In the genomic region with DNA sequence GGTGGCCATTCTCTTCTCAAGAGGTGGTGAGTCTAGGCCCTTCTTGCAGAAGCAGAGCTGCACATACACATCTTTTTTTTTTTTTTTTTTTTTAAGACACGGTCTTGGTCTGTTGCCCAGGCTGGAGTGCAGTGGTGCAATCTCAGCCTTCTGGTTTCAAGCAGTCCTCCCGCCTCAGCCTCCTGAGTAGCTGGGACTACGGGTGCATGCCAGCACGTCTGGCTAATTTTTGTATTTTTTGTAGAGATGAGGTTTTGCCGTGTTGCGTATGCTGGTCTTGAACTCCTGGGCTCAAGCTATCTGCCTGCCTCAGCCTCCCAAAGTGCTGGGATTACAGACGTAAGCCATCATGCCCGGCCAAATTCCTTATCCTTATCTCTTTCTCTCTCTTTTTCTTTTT, we compare ENCODE assay signal across 7 cellular contexts. TPM values are rescaled to one million over a fixed set of nuclear protein-coding genes. Genes with fewer than 3 reads are reported as not detected.
"Had no signal": no experiment of that assay in that cellular context is flagged by ENCODE, and none has a peak within 500 bp of the region (broad histone marks: within the 10 kb centered on the region; RNA-seq: fewer than 3 reads in every experiment).

No MANE protein-coding gene starts in this region.

RNA-seq across cellular contexts. Expression of a gene that starts 21.6 kb away (rescaled TPM):
- total RNA-seq: LHCN-M2, MCF 10A, NCI-H460, OCI-LY7, PC-9, SJCRH30, SK-MEL-5 had no signal
